ENCODE assay signal across 7 cellular contexts in genomic region chr2:6352906-6353515, GRCh38.
A peak's percentile ranks its signal among the peaks of the same experiment; 100 is the strongest.
DNase-seq lines count a peak whose midpoint lies in the region; ATAC-seq and TF ChIP-seq lines count a peak whose summit lies in the region.

No MANE protein-coding gene starts in this region.

- H3K9ac ChIP-seq in GM23248, result no peak overlapping the region

- intact Hi-C loops in psoas muscle (cut with DNase I), result loop anchor here (2.0 to 5.0 kb wide), 2 partner anchors 419 to 420 kb away; no protein-coding TSS in a partner anchor

- H3K4me3 ChIP-seq in GM23248 (no peak overlapping the region), psoas muscle (no peak overlapping the region)

- peak; percentile 66 for TF ChIP-seq CTCF in psoas muscle (IDR thresholded peaks at IDR 0.05)

- 20 to 24% methylated on average over 8 of the region's 8 CpGs for WGBS in GM23248 (ENCODE audit: low coverage in 1 of 2, low lambda C conversion rate in 2 of 2, missing lambda C conversion rate in 2 of 2), 2 experiments
- 41 to 53% (median 47%) methylated on average over 8 of the region's 8 CpGs for WGBS in psoas muscle, 3 donors

- no peaks in the 10 kb centered on the region for H3K9me2 ChIP-seq in GM23248 (ENCODE audit: insufficient read depth)

- in situ Hi-C loops in GM23248 (cut with MboI), result no loop called here

- peak in 2 of 4 donors; percentile 57 to 67 for ATAC-seq in psoas muscle
- ATAC-seq in GM21529 (IDR thresholded peaks at IDR 0.05; ENCODE audit: unreplicated experiment), result no peak
- ATAC-seq in HG03469 (IDR thresholded peaks at IDR 0.05; ENCODE audit: unreplicated experiment), result no peak

- no peaks in the 10 kb centered on the region for H3F3A ChIP-seq in GM23248 (ENCODE audit: insufficient read depth)

- H3K4me1 ChIP-seq in GM23248 (ENCODE audit: insufficient read depth), result no peaks in the 10 kb centered on the region
- no peaks in the 10 kb centered on the region for H3K4me1 ChIP-seq in psoas muscle

- H3K27me3 ChIP-seq in GM23248 (replicated peaks; ENCODE audit: insufficient read depth) (no peaks in the 10 kb centered on the region), psoas muscle (ENCODE audit: insufficient read depth in 3 of 3, low read length in 2 of 3) (no peaks in the 10 kb centered on the region)

- DNase-seq in GM23248 (peak; percentile 61), NCI-H82 treated with DMSO at 0.1 percent for 48 hours (lab: John Stamatoyannopoulos, UW; ENCODE audit: unreplicated experiment) (peak; percentile 36), fibroblast of peridontal ligament (ENCODE audit: extremely low read depth) (peak; percentile 27), psoas muscle (peak; percentile 17 to 56), GF-D8 (lab: John Stamatoyannopoulos, UW) (no peak)

- H3K36me3 ChIP-seq in GM23248 (ENCODE audit: low read depth) (no peaks in the 10 kb centered on the region), psoas muscle (ENCODE audit: insufficient read depth in 1 of 2, low read depth in 1 of 2) (no peaks in the 10 kb centered on the region)

- H3K27ac ChIP-seq in GM23248 (no peak overlapping the region), psoas muscle (no peak overlapping the region)

- no peaks in the 10 kb centered on the region for H3K9me3 ChIP-seq in GM23248 (ENCODE audit: low read depth)
- no peaks in the 10 kb centered on the region for H3K9me3 ChIP-seq in psoas muscle

- no peak overlapping the region for H3K4me2 ChIP-seq in GM23248 (ENCODE audit: unreplicated experiment)

- H4K20me1 ChIP-seq in GM23248 (ENCODE audit: insufficient read depth), result no peaks in the 10 kb centered on the region

- no peak overlapping the region for H2AFZ ChIP-seq in GM23248

- H3K79me2 ChIP-seq in GM23248 (ENCODE audit: insufficient read depth), result no peaks in the 10 kb centered on the region
